ENCODE assay signal across 28 cellular contexts in the genomic region with DNA sequence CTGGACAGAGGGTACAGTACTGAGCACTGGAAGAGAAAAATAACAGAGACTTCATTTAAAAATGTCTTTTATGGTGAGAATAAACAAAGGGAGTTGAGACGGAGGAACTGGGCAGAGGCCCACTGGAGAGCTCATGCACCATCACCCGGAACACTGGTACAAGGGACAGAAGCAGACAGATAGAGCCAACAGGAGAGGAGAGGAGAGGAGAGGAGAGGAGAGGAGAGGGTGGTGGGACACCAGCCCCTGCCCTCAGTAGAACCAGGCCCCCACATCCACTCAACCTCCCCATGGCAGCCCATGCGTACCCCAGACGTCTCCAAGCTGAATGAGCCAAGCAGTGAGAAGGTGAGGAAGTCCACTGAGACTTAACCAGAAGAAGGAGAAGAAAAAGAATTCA.
"Had no signal": no experiment of that assay in that cellular context is flagged by ENCODE, and none has a peak within 500 bp of the region (broad histone marks: within the 10 kb centered on the region; RNA-seq: fewer than 3 reads in every experiment).

No MANE protein-coding gene starts in this region.

- DNase-seq: heart left ventricle; hypothalamus; immature natural killer cell; kidney; left colon; left ventricle myocardium inferior; mesendoderm; naive B cell; nucleus accumbens; right lobe of liver; stimulated activated CD4-positive, alpha-beta T cell treated with anti-CD3 and anti-CD28 coated beads, Interleukin-1b, Interleukin-23, amount 100 ng/mL, for 48 hours; stimulated activated CD4-positive, alpha-beta T cell treated with anti-CD3 and anti-CD28 coated beads, Interleukin-2, amount 100 ng/mL, for 48 hours; stimulated activated CD4-positive, alpha-beta T cell treated with anti-CD3 and anti-CD28 coated beads, Interleukin-4, amount 100 ng/mL, for 4 hours; stimulated activated CD8-positive, alpha-beta memory T cell treated with anti-CD3 and anti-CD28 coated beads, Interleukin-4, amount 100 ng/mL, for 48 hours; stimulated activated naive B cell treated with anti-CD40 and anti-IgM and Interleukin-4, amounts not matched to agents 10 μg/mL and 1 μg/mL and 100 μg/mL, for 72 hours; stimulated activated naive CD8-positive, alpha-beta T cell treated with anti-CD3 and anti-CD28 coated beads, Interleukin-15, Interleukin-2, amounts not matched to agents 100 U/mL and 50 U/mL, for 24 hours; stomach; testis; uterus had no signal

- ATAC-seq: heart left ventricle; left colon; right lobe of liver; stimulated activated naive B cell treated with anti-CD40 and anti-IgM and Interleukin-4, amounts not matched to agents 10 μg/mL and 1 μg/mL and 100 μg/mL, for 72 hours; stimulated activated naive CD8-positive, alpha-beta T cell treated with anti-CD3 and anti-CD28 coated beads, Interleukin-15, Interleukin-2, amounts not matched to agents 100 U/mL and 50 U/mL, for 24 hours had no signal

- H3K4me1 Mint-ChIP-seq: immature natural killer cell, mesothelial cell of epicardium, nephron, neural crest cell had no signal

- H3K36me3 Mint-ChIP-seq: immature natural killer cell; mesothelial cell of epicardium; naive B cell; stimulated activated naive B cell treated with anti-CD40 and anti-IgM and Interleukin-4, amounts not matched to agents 10 μg/mL and 1 μg/mL and 100 μg/mL, for 72 hours; type B pancreatic cell had no signal

- H2AFZ ChIP-seq: parathyroid adenoma had no signal

- H3K79me2 ChIP-seq: parathyroid adenoma had no signal

- H3K27ac Mint-ChIP-seq: immature natural killer cell; mesothelial cell of epicardium; naive B cell; nephron; stimulated activated naive B cell treated with anti-CD40 and anti-IgM and Interleukin-4, amounts not matched to agents 10 μg/mL and 1 μg/mL and 100 μg/mL, for 72 hours; type B pancreatic cell had no signal

- H3K4me1 ChIP-seq: parathyroid adenoma, right atrium auricular region, right lobe of liver, uterus had no signal

- H3K27me3 ChIP-seq: right atrium auricular region, right lobe of liver, stomach, testis, tibial nerve, uterus had no signal

- H3K36me3 ChIP-seq: heart left ventricle, left ventricle myocardium inferior, right atrium auricular region, right lobe of liver, stomach, tibial nerve, uterus had no signal

- H3K27ac ChIP-seq: heart left ventricle, left ventricle myocardium inferior, parathyroid adenoma, right atrium auricular region, right lobe of liver, stomach, testis, tibial nerve, uterus had no signal

- H3K9me3 ChIP-seq: heart left ventricle, left ventricle myocardium inferior, right atrium auricular region, right lobe of liver, stomach, testis, tibial nerve, uterus had no signal

- H3K4me3 ChIP-seq: heart left ventricle, left ventricle myocardium inferior, lung, right atrium auricular region, right lobe of liver, smooth muscle cell, stomach, testis, tibial nerve, uterus had no signal

- H3K9me3 Mint-ChIP-seq: immature natural killer cell, mesothelial cell of epicardium, nephron, neural crest cell, type B pancreatic cell had no signal

- H3K4me3 Mint-ChIP-seq: immature natural killer cell; mesothelial cell of epicardium; naive B cell; nephron; neural crest cell; stimulated activated naive B cell treated with anti-CD40 and anti-IgM and Interleukin-4, amounts not matched to agents 10 μg/mL and 1 μg/mL and 100 μg/mL, for 72 hours; type B pancreatic cell had no signal

- H3K4me2 ChIP-seq: smooth muscle cell had no signal
